In genomic region chr10:114771157-114771556, GRCh38 we compare ENCODE assay signal across 25 cellular contexts.
"Had no signal": no experiment of that assay in that cellular context is flagged by ENCODE, and none has a peak within 500 bp of the region (broad histone marks: within the 10 kb centered on the region; RNA-seq: fewer than 3 reads in every experiment).

No MANE protein-coding gene starts in this region.

- H3K4me1 ChIP-seq: colonic mucosa had no signal

- ATAC-seq: effector memory CD8-positive, alpha-beta T cell; esophagus mucosa; gastrocnemius medialis; heart right ventricle; left cardiac atrium; lower lobe of right lung; mucosa of descending colon had no signal

- DNase-seq: colonic mucosa; cortex of kidney; effector CD8-positive, alpha-beta T cell; effector memory CD8-positive, alpha-beta T cell; endodermal cell; erythroblast; esophagus squamous epithelium; foreskin fibroblast; foreskin melanocyte; gastrocnemius medialis; glutamatergic neuron; head of caudate nucleus; heart right ventricle; hippocampal formation; left cardiac atrium; left ventricle myocardium inferior; lower lobe of right lung; mesenchymal stem cell; mucosa of descending colon; naive B cell had no signal

- H3K9me3 ChIP-seq: colonic mucosa, esophagus squamous epithelium, gastrocnemius medialis, heart right ventricle, left ventricle myocardium inferior, lower lobe of right lung, mucosa of descending colon had no signal

- H3K27ac ChIP-seq: colonic mucosa, epithelial cell of prostate, esophagus squamous epithelium, gastrocnemius medialis, heart right ventricle, left ventricle myocardium inferior, lower lobe of right lung had no signal

- H3K36me3 ChIP-seq: colonic mucosa, esophagus squamous epithelium, gastrocnemius medialis, heart right ventricle, left ventricle myocardium inferior, lower lobe of right lung had no signal

- FAIRE-seq: endometrium, islet of Langerhans, keratinocyte had no signal

- H3K4me3 ChIP-seq: colonic mucosa, esophagus squamous epithelium, gastrocnemius medialis, heart right ventricle, left ventricle myocardium inferior, lower lobe of right lung, mucosa of descending colon had no signal

- H3K27me3 ChIP-seq: colonic mucosa had no signal
